ENCODE assay signal across 20 cellular contexts in genomic region chr18:3193354-3193753, GRCh38.
"Had no signal": no experiment of that assay in that cellular context is flagged by ENCODE, and none has a peak within 500 bp of the region (broad histone marks: within the 10 kb centered on the region; RNA-seq: fewer than 3 reads in every experiment).

No MANE protein-coding gene starts in this region.

- H3K27ac ChIP-seq: dorsolateral prefrontal cortex, lower lobe of right lung, ovary, stomach, tibial artery had no signal

- DNase-seq: dorsolateral prefrontal cortex; effector CD4-positive, alpha-beta T cell; head of caudate nucleus; left ventricle myocardium superior; lower lobe of right lung; natural killer cell; occipital lobe; ovary; posterior cingulate gyrus; right lobe of liver; small intestine; stimulated activated CD4-positive, alpha-beta T cell treated with anti-CD3 and anti-CD28 coated beads, Interleukin-15, amount 100 ng/mL, for 24 hours; stimulated activated CD4-positive, alpha-beta T cell treated with anti-CD3 and anti-CD28 coated beads, Interleukin-2, amount 100 ng/mL, for 48 hours; stimulated activated naive CD4-positive, alpha-beta T cell treated with Interleukin-2 at 50 U/mL for 16 hours; stomach; tibial artery had no signal

- H3K4me3 ChIP-seq: dorsolateral prefrontal cortex, lower lobe of right lung, ovary, right lobe of liver, stomach, tibial artery had no signal

- H3K27me3 ChIP-seq: dorsolateral prefrontal cortex, ovary, right lobe of liver, stomach, tibial artery had no signal

- ATAC-seq: left ventricle myocardium superior, lower lobe of right lung, natural killer cell, right lobe of liver had no signal

- H3K36me3 ChIP-seq: lower lobe of right lung, ovary, right lobe of liver had no signal

- H3K9me3 ChIP-seq: lower lobe of right lung, ovary, right lobe of liver, stomach, tibial artery had no signal

- FAIRE-seq: colon, frontal cortex, keratinocyte, small intestine, urothelium cell line had no signal

- H3K4me1 ChIP-seq: lower lobe of right lung had no signal
